ENCODE assay signal across 12 cellular contexts in the genomic region with DNA sequence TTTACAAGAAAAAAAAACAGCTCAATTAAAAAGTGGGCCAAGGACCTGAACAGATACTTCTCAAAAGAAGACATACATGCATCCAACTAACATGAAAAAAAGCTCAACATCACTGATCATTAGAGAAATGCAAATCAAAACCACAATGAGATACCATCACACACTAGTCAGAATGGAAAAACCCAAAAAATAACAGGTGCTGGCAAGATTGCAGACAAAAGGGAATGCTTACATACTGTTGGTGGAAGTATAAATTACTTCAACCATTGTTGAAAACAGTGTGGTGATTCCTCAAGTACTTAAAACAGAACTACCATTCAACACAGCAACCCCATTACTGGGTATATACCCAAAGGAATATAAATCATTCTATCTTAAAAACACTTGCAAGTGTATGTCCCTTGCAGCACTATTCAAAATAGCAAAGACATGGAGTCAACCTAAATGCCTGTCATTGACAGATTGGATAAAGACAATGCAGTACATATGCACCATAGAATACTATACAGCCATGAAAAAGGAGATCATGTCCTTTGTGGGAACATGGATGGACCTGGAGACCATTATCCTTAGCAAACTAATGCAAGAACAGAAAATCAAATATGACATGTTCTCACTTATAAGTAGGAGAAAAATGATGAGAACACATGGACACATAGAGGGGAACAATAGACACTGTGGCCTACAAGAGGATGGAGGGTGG.
A peak's percentile ranks its signal among the peaks of the same experiment; 100 is the strongest.
DNase-seq lines count a peak whose midpoint lies in the region; ATAC-seq, FAIRE-seq and TF ChIP-seq lines count a peak whose summit lies in the region.
"Had no signal": no experiment of that assay in that cellular context is flagged by ENCODE, and none has a peak within 500 bp of the region (broad histone marks: within the 10 kb centered on the region; RNA-seq: fewer than 3 reads in every experiment).

No MANE protein-coding gene starts in this region.

- ATAC-seq in GM18519 (IDR thresholded peaks at IDR 0.05; ENCODE audit: low FRiP score, unreplicated experiment) = peak; percentile 81
- ATAC-seq in GM21528 (IDR thresholded peaks at IDR 0.05; ENCODE audit: low FRiP score, unreplicated experiment) = peak; percentile 73
- peak; percentile 72 for ATAC-seq in HG03196 (IDR thresholded peaks at IDR 0.05; ENCODE audit: unreplicated experiment)
- peak; percentile 97 for ATAC-seq in GM12878
- ATAC-seq: natural killer cell had no signal

- H2AFZ ChIP-seq in GM12878 (ENCODE audit: control insufficient read depth, low read depth, low read length) = no peak overlapping the region
- H2AFZ ChIP-seq in smooth muscle cell (ENCODE audit: low read depth) = no peak overlapping the region

- H3K4me3 ChIP-seq in GM12878 (no peak overlapping the region), smooth muscle cell (no peak overlapping the region)
- H3K4me3 ChIP-seq in CD8-positive, alpha-beta memory T cell (ENCODE audit: low read length) = no peak overlapping the region

- no peak overlapping the region for H3K4me3 Mint-ChIP-seq in CD8-positive, alpha-beta memory T cell
- H3K4me3 Mint-ChIP-seq: CD4-positive, alpha-beta memory T cell; natural killer cell had no signal

- no peaks in the 10 kb centered on the region; the same call in 1 of the 2 replicates for H3K79me2 ChIP-seq in GM12878 (ENCODE audit: control insufficient read depth, insufficient read depth, low read length)
- H3K79me2 ChIP-seq in smooth muscle cell (ENCODE audit: low read depth) = peaks cover 26% of the 10 kb centered on the region

- no peak for TF ChIP-seq EP300 in GM12878 (IDR thresholded peaks at IDR 0.05; ENCODE audit: borderline replicate concordance in 1 of 2, control insufficient read depth in 1 of 2, low read depth in 2 of 2, low read length in 2 of 2)

- H3K27me3 Mint-ChIP-seq in CD8-positive, alpha-beta memory T cell = no peaks in the 10 kb centered on the region
- H3K27me3 Mint-ChIP-seq: CD4-positive, alpha-beta memory T cell had no signal

- POLR2A ChIA-PET in GM12878 (lab: Charles Lee) (no interaction called here), GM10248 (lab: Yijun Ruan, JAX) (no interaction called here)
- POLR2A ChIA-PET in CD8-positive, alpha-beta memory T cell (lab: Charles Lee) = no interaction called here

- peak overlapping the region in 1 of 8 donors; percentile 20 for H3K27ac Mint-ChIP-seq in CD8-positive, alpha-beta memory T cell

- CTCF ChIA-PET in GM12878 (lab: Yijun Ruan, JAX) (no interaction called here), GM10248 (lab: Yijun Ruan, JAX) (no interaction called here)
- CTCF ChIA-PET in CD8-positive, alpha-beta memory T cell (lab: Charles Lee) = no interaction called here

- no peaks in the 10 kb centered on the region for H3F3A ChIP-seq in smooth muscle cell (ENCODE audit: low read depth)

- H3K9ac ChIP-seq in GM12878 (ENCODE audit: control insufficient read depth, insufficient read depth, low read length) = no peak overlapping the region
- no peak overlapping the region for H3K9ac ChIP-seq in smooth muscle cell (ENCODE audit: low read depth)

- no peak for FAIRE-seq in GM12878 (lab: Jason Lieb, UNC)
- FAIRE-seq: small intestine had no signal

- H3K4me1 ChIP-seq in GM12878 (ENCODE audit: control insufficient read depth, insufficient read depth, low read length) = no peaks in the 10 kb centered on the region
- no peaks in the 10 kb centered on the region for H3K4me1 ChIP-seq in CD8-positive, alpha-beta memory T cell (ENCODE audit: insufficient read depth, low read length)
- H3K4me1 ChIP-seq in smooth muscle cell (ENCODE audit: low read depth) = no peaks in the 10 kb centered on the region

- no peak for TF ChIP-seq POLR2A in GM12878 (IDR thresholded peaks at IDR 0.05; ENCODE audit: low read depth, low read length)

- peaks cover 3% of the 10 kb centered on the region; the same call in 2 of the 3 replicates for H3K9me3 ChIP-seq in GM12878 (replicated peaks; ENCODE audit: control insufficient read depth, insufficient read depth, low read length)
- H3K9me3 ChIP-seq in CD8-positive, alpha-beta memory T cell (ENCODE audit: low read length) = no peaks in the 10 kb centered on the region
- no peaks in the 10 kb centered on the region for H3K9me3 ChIP-seq in smooth muscle cell (replicated peaks; ENCODE audit: low read depth)

- DNase-seq in GM12878 (ENCODE audit: low read depth, low spot score) (peak; percentile 19), smooth muscle cell (lab: John Stamatoyannopoulos, UW; ENCODE audit: unreplicated experiment) (no peak), GM10248 (ENCODE audit: extremely low spot score) (no peak), epidermal melanocyte (ENCODE audit: insufficient read length, low spot score) (no peak)
- no peak for DNase-seq in CD8-positive, alpha-beta memory T cell
- DNase-seq: effector memory CD4-positive, alpha-beta T cell; natural killer cell; small intestine had no signal

- H3K27me3 ChIP-seq in GM12878 (replicated peaks in 1 of 2; ENCODE audit: control insufficient read depth in 2 of 2, insufficient read depth in 2 of 2, low read length in 1 of 2) = no peaks in the 10 kb centered on the region
- no peaks in the 10 kb centered on the region for H3K27me3 ChIP-seq in CD8-positive, alpha-beta memory T cell (ENCODE audit: insufficient read depth, low read length, poor library complexity, severe bottlenecking)
- H3K27me3 ChIP-seq in smooth muscle cell (ENCODE audit: low read depth) = no peaks in the 10 kb centered on the region

- H3K9me3 Mint-ChIP-seq in CD8-positive, alpha-beta memory T cell = peaks cover 0 to 15% (median 9%) of the 10 kb centered on the region in 5 donors

- H3K36me3 ChIP-seq in GM12878 (ENCODE audit: control insufficient read depth in 2 of 2, insufficient read depth in 2 of 2, low read length in 1 of 2) (peaks cover 0 to 2% of the 10 kb centered on the region in 2 experiments; a peak in 2 of 4 replicates), smooth muscle cell (ENCODE audit: low read depth) (no peaks in the 10 kb centered on the region)
- H3K36me3 ChIP-seq in CD8-positive, alpha-beta memory T cell (ENCODE audit: insufficient read depth, low read length) = no peaks in the 10 kb centered on the region

- H3K4me2 ChIP-seq in GM12878 (ENCODE audit: control insufficient read depth, insufficient read depth) = no peak overlapping the region
- no peak overlapping the region for H3K4me2 ChIP-seq in smooth muscle cell

- intact Hi-C loops in GM12878 (cut with micrococcal nuclease; ENCODE audit: unreplicated experiment) = no loop called here

- TF ChIP-seq RAD21 in GM12878 (IDR thresholded peaks at IDR 0.05; ENCODE audit: insufficient read depth, low read depth, low read length) = no peak

- no TSS peak for BruUV-seq in GM12878 (replicated peaks; lab: Mats Ljungman, UMichigan)

- TF ChIP-seq CTCF in GM12878 (IDR thresholded peaks at IDR 0.05 in 2 of 3, conservative IDR thresholded peaks at IDR 0.05 in 1 of 3; ENCODE audit: control insufficient read depth in 2 of 3, extremely low read depth in 1 of 3, insufficient read depth in 1 of 3, low read depth in 3 of 3, low read length in 3 of 3) (no peak), smooth muscle cell (IDR thresholded peaks at IDR 0.05; ENCODE audit: borderline replicate concordance, insufficient read depth, poor library complexity, severe bottlenecking) (no peak), GM10248 (IDR thresholded peaks at IDR 0.05; ENCODE audit: control extremely low read depth, extremely low read depth, low read depth, missing control alignments) (no peak)

- H4K20me1 ChIP-seq in GM12878 (ENCODE audit: control insufficient read depth, insufficient read depth) = no peaks in the 10 kb centered on the region
- H4K20me1 ChIP-seq in smooth muscle cell (ENCODE audit: low read depth) = peaks cover 37% of the 10 kb centered on the region

- H3K4me1 Mint-ChIP-seq in CD8-positive, alpha-beta memory T cell = peaks cover 16 to 31% (median 30%) of the 10 kb centered on the region in 3 donors

- H3K36me3 Mint-ChIP-seq in CD8-positive, alpha-beta memory T cell = peaks cover 12 to 63% (median 13%) of the 10 kb centered on the region in 3 donors
- H3K36me3 Mint-ChIP-seq: natural killer cell had no signal

- RAD21 ChIA-PET in GM12878 (lab: Charles Lee; ENCODE audit: unreplicated experiment) = no interaction called here

- H3K27ac ChIP-seq in GM12878 (ENCODE audit: control insufficient read depth, insufficient read depth) (no peak overlapping the region), smooth muscle cell (ENCODE audit: low read depth) (no peak overlapping the region)
- no peak overlapping the region for H3K27ac ChIP-seq in CD8-positive, alpha-beta memory T cell (ENCODE audit: low read depth, low read length)

- SMC1A ChIA-PET in GM12878 (lab: Charles Lee; ENCODE audit: uncharacterized antibody, unreplicated experiment) = interaction anchor here (1.1 kb wide), 1 partner anchor 20 kb away, joined by 3 read pairs; no protein-coding TSS in a partner anchor

- in situ Hi-C loops in GM12878 (cut with MboI) = no loop called here

TF ChIP-seq in GM12878, 131 proteins besides CTCF, POLR2A, EP300 and RAD21 (continues in another document):
- TF ChIP-seq, protein P1, sequence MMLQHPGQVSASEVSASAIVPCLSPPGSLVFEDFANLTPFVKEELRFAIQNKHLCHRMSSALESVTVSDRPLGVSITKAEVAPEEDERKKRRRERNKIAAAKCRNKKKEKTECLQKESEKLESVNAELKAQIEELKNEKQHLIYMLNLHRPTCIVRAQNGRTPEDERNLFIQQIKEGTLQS (IDR thresholded peaks at IDR 0.05; ENCODE audit: borderline replicate concordance, extremely low read depth, low read depth, low read length) = no peak
- TF ChIP-seq POU2F2 (IDR thresholded peaks at IDR 0.05; ENCODE audit: borderline replicate concordance, low read depth, low read length) = 0 out of 3 replicates have a peak, but pooled peaks have one; percentile 47
- no peak for TF ChIP-seq NR2F1 (conservative IDR thresholded peaks at IDR 0.05)
